1 cellular context compared by ENCODE assay signal in the genomic region with DNA sequence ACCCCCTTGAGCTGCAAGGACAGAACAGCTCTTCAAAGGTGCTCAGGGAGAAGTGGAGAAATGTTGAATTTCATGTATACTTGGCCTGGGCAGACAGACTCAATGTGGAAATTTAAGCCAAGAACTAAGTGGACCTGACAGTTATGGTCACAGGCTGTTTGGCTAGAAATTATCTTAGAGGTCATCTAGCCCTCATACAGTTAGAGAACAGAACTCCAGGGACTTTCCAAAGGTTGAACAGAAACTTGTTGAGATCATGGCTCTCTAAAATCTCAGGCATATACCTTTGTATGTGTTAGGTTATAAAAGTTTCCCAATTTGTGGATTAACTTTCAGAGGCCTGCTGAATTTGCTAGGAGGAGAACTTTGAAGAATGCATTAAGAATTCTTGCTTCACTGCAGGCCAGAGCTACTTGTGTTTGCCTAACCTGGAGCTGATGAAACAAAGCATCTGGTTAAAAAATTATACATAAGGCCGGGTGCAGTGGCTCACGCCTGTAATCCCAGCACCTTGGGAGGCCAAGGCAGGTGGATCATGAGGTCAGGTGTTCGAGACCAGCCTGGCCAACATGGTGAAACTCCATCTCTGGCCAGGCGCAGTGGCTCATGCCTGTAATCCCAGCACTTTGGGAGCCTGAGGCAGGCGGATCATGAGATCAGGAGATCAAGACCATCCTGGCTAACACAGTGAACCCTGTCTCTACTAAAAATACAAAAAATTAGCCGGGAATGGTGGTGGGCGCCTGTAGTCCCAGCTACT.
TF ChIP-seq lines count a peak whose summit lies in the region.
"Not testable (repeated sequence)": the region's sequence is repeated elsewhere in the genome, so short reads cannot be mapped to it uniquely, and the experiment has no call there.

No MANE protein-coding gene starts in this region.

TF ChIP-seq in HepG2, 621 proteins besides CTCF, POLR2A, EP300 and RAD21 (continued from another document):
- TF ChIP-seq, protein P1, sequence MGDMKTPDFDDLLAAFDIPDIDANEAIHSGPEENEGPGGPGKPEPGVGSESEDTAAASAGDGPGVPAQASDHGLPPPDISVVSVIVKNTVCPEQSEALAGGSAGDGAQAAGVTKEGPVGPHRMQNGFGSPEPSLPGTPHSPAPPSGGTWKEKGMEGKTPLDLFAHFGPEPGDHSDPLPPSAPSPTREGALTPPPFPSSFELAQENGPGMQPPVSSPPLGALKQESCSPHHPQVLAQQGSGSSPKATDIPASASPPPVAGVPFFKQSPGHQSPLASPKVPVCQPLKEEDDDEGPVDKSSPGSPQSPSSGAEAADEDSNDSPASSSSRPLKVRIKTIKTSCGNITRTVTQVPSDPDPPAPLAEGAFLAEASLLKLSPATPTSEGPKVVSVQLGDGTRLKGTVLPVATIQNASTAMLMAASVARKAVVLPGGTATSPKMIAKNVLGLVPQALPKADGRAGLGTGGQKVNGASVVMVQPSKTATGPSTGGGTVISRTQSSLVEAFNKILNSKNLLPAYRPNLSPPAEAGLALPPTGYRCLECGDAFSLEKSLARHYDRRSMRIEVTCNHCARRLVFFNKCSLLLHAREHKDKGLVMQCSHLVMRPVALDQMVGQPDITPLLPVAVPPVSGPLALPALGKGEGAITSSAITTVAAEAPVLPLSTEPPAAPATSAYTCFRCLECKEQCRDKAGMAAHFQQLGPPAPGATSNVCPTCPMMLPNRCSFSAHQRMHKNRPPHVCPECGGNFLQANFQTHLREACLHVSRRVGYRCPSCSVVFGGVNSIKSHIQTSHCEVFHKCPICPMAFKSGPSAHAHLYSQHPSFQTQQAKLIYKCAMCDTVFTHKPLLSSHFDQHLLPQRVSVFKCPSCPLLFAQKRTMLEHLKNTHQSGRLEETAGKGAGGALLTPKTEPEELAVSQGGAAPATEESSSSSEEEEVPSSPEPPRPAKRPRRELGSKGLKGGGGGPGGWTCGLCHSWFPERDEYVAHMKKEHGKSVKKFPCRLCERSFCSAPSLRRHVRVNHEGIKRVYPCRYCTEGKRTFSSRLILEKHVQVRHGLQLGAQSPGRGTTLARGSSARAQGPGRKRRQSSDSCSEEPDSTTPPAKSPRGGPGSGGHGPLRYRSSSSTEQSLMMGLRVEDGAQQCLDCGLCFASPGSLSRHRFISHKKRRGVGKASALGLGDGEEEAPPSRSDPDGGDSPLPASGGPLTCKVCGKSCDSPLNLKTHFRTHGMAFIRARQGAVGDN (CRISPR knock-in tag; IDR thresholded peaks at IDR 0.05) = peak; percentile 46; the same call in 1 of the 2 replicates
- 0 out of 2 replicates have a peak, but pooled peaks have one; percentile 5 for TF ChIP-seq RXRB (CRISPR knock-in tag; IDR thresholded peaks at IDR 0.05; ENCODE audit: borderline replicate concordance)
- not testable (repeated sequence) for TF ChIP-seq SOX13 (IDR thresholded peaks at IDR 0.05)
- TF ChIP-seq SOX13 (CRISPR knock-in tag; conservative IDR thresholded peaks at IDR 0.05 in 1 of 2, IDR thresholded peaks at IDR 0.05 in 1 of 2) = 0 out of 4 replicates have a peak, but pooled peaks of 1 of the 2 experiments have one; percentile 22
- TF ChIP-seq ZMYM2 (CRISPR knock-in tag; IDR thresholded peaks at IDR 0.05) = peak; percentile 86; the same call in 1 of the 2 replicates
- TF ChIP-seq RCOR2 (CRISPR knock-in tag; IDR thresholded peaks at IDR 0.05) = 0 out of 2 replicates have a peak, but pooled peaks have one; percentile 40
- TF ChIP-seq POGZ (CRISPR knock-in tag; IDR thresholded peaks at IDR 0.05) = 0 out of 2 replicates have a peak, but pooled peaks have one; percentile 12
- 0 out of 2 replicates have a peak, but pooled peaks have one; percentile 42 for TF ChIP-seq ZNF747 (CRISPR knock-in tag; IDR thresholded peaks at IDR 0.05; ENCODE audit: borderline replicate concordance)
- TF ChIP-seq ZMYM3 (CRISPR knock-in tag; IDR thresholded peaks at IDR 0.05) = peak; percentile 50; the same call in 1 of the 2 replicates
- peak; percentile 11; the same call in 1 of the 2 replicates for TF ChIP-seq PHF21A (CRISPR knock-in tag; IDR thresholded peaks at IDR 0.05)
- peak; percentile 67; the same call in 1 of the 2 replicates for TF ChIP-seq NR2F6 (IDR thresholded peaks at IDR 0.05)
- peak; percentile 9; the same call in 1 of the 2 replicates for TF ChIP-seq NR2F6 (CRISPR knock-in tag; IDR thresholded peaks at IDR 0.05)
- peak; percentile 94 for TF ChIP-seq ADNP (CRISPR knock-in tag; IDR thresholded peaks at IDR 0.05)
- TF ChIP-seq CEBPG (CRISPR knock-in tag; IDR thresholded peaks at IDR 0.05) = peak; percentile 54; the same call in 1 of the 2 replicates
- peak; percentile 39; the same call in 1 of the 2 replicates for TF ChIP-seq SRF (IDR thresholded peaks at IDR 0.05; ENCODE audit: low read depth, low read length)
- TF ChIP-seq ZNF124 (CRISPR knock-in tag; IDR thresholded peaks at IDR 0.05) = peak; percentile 13; the same call in 1 of the 2 replicates
- peak; percentile 31; the same call in 1 of the 2 replicates for TF ChIP-seq HDAC2 (CRISPR knock-in tag; IDR thresholded peaks at IDR 0.05)
- TF ChIP-seq, protein P2, sequence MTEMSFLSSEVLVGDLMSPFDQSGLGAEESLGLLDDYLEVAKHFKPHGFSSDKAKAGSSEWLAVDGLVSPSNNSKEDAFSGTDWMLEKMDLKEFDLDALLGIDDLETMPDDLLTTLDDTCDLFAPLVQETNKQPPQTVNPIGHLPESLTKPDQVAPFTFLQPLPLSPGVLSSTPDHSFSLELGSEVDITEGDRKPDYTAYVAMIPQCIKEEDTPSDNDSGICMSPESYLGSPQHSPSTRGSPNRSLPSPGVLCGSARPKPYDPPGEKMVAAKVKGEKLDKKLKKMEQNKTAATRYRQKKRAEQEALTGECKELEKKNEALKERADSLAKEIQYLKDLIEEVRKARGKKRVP (CRISPR knock-in tag; IDR thresholded peaks at IDR 0.05) = peak in 1 of 2 experiments; percentile 48; a peak in 1 of 4 replicates
- TF ChIP-seq, protein P3, sequence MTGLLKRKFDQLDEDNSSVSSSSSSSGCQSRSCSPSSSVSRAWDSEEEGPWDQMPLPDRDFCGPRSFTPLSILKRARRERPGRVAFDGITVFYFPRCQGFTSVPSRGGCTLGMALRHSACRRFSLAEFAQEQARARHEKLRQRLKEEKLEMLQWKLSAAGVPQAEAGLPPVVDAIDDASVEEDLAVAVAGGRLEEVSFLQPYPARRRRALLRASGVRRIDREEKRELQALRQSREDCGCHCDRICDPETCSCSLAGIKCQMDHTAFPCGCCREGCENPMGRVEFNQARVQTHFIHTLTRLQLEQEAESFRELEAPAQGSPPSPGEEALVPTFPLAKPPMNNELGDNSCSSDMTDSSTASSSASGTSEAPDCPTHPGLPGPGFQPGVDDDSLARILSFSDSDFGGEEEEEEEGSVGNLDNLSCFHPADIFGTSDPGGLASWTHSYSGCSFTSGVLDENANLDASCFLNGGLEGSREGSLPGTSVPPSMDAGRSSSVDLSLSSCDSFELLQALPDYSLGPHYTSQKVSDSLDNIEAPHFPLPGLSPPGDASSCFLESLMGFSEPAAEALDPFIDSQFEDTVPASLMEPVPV (CRISPR knock-in tag; IDR thresholded peaks at IDR 0.05) = peak; percentile 29; the same call in 1 of the 2 replicates
TF ChIP-seq in HepG2: peak in this region for 23; not testable (repeated sequence) for 598.
